22 cellular contexts compared by ENCODE assay signal in the genomic region with DNA sequence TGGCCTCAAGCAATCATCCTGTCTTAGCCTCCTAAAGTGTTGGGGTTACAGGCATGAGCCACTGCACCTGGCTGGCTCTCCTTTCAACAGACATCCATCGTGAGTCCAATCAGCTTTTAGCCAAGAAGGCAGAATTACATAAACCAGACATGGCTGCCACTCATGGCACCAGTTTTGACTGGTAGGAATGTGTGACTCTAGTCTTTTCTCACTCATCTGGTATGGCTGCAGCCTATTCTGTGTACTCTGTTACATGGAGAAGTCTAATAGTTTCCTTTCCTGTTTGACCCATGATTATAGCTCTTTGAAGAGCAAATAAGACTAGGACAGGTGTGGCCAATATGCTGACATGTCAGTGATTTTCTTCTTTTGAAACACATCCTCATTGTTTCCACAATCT. TPM values are rescaled to one million over a fixed set of nuclear protein-coding genes. Genes with fewer than 3 reads are reported as not detected.
DNase-seq lines count a peak whose midpoint lies in the region; ATAC-seq and TF ChIP-seq lines count a peak whose summit lies in the region.
"Had no signal": no experiment of that assay in that cellular context is flagged by ENCODE, and none has a peak within 500 bp of the region (broad histone marks: within the 10 kb centered on the region; RNA-seq: fewer than 3 reads in every experiment).

No MANE protein-coding gene starts in this region.

- ATAC-seq in sciatic nerve (peak; percentile 39), Right ventricle myocardium superior (ENCODE audit: poor library complexity) (no peak)

- H3K9ac ChIP-seq in Karpas-422 (ENCODE audit: low read length) (peak overlapping the region; percentile 55), SU-DHL-6 (ENCODE audit: low read length) (peak overlapping the region; percentile 22; the same call in 1 of the 2 replicates)

- H2AFZ ChIP-seq in Karpas-422 (ENCODE audit: low read length) (peak overlapping the region; percentile 57; the same call in 1 of the 2 replicates), SU-DHL-6 (ENCODE audit: low read depth, low read length, severe bottlenecking) (peak overlapping the region; percentile 7)

- H3K9me2 ChIP-seq in Karpas-422 (replicated peaks; ENCODE audit: insufficient read depth, low read length) = no peaks in the 10 kb centered on the region
- H3K9me2 ChIP-seq in SU-DHL-6 (replicated peaks; ENCODE audit: insufficient read depth, low read length) = no peaks in the 10 kb centered on the region

- H3K9me3 ChIP-seq in Karpas-422 (ENCODE audit: low read length) (no peaks in the 10 kb centered on the region), SU-DHL-6 (ENCODE audit: insufficient read depth, low read length) (peaks cover 5% of the 10 kb centered on the region; the same call in 1 of the 2 replicates)
- H3K9me3 ChIP-seq: esophagus muscularis mucosa, lower lobe of right lung had no signal

- H3K4me3 ChIP-seq in Karpas-422 (ENCODE audit: low read length) = peak overlapping the region; percentile 15; the same call in 1 of the 2 replicates
- no peak overlapping the region for H3K4me3 ChIP-seq in SU-DHL-6 (ENCODE audit: insufficient read depth, low read length, poor library complexity, severe bottlenecking)
- H3K4me3 ChIP-seq: esophagus muscularis mucosa, GM12878, lower lobe of right lung had no signal

- TF ChIP-seq CTCF in GM20000 (IDR thresholded peaks at IDR 0.05; ENCODE audit: extremely low read depth, missing control alignments) (no peak), SU-DHL-6 (IDR thresholded peaks at IDR 0.05; ENCODE audit: insufficient read depth, low read length, poor library complexity, severe bottlenecking) (no peak)

- no peaks in the 10 kb centered on the region for H3K27me3 ChIP-seq in Karpas-422 (ENCODE audit: low read length)
- H3K27me3 ChIP-seq in SU-DHL-6 (ENCODE audit: low read length) = no peaks in the 10 kb centered on the region
- H3K27me3 ChIP-seq: esophagus muscularis mucosa had no signal

- DNase-seq in GM20000 (ENCODE audit: low spot score) (peak; percentile 20), Karpas-422 (peak; percentile 58), sciatic nerve (ENCODE audit: low spot score) (no peak), DMS53 treated with DMSO at 0.1 percent for 48 hours (lab: John Stamatoyannopoulos, UW; ENCODE audit: unreplicated experiment) (no peak), NCI-H526 treated with DMSO at 0.1 percent for 48 hours (lab: John Stamatoyannopoulos, UW) (no peak), Right ventricle myocardium superior (no peak)
- DNase-seq in stimulated activated CD8-positive, alpha-beta memory T cell treated with anti-CD3 and anti-CD28 coated beads, Interleukin-4, amount 100 ng/mL, for 48 hours = no peak
- DNase-seq: activated CD4-positive, alpha-beta T cell treated with anti-CD3 and anti-CD28 coated beads, Interleukin-2, amount 10 ng/mL, durations not matched to agents 24 days and 14 days; activated CD8-positive, alpha-beta memory T cell treated with anti-CD3 and anti-CD28 coated beads, Interleukin-2, amount 50 U/mL, for 48 hours; activated effector memory CD4-positive, alpha-beta T cell treated with anti-CD3 and anti-CD28 coated beads, Interleukin-2, amount 50 U/mL, for 16 hours; GF-D8; HFFc6; immature natural killer cell; lower lobe of right lung; NCI-H1092; NCI-H82; occipital lobe; stimulated activated CD4-positive, alpha-beta T cell treated with anti-CD3 and anti-CD28 coated beads, Interleukin-4, amount 100 ng/mL, for 24 hours had no signal

- intact Hi-C loops in sciatic nerve (cut with DNase I) = no loop called here
- intact Hi-C loops in Right ventricle myocardium superior (cut with DNase I) = no loop called here

- H3K27ac ChIP-seq in Karpas-422 (ENCODE audit: low read length) (peak overlapping the region; percentile 94), SU-DHL-6 (ENCODE audit: low read depth, low read length) (peak overlapping the region; percentile 78)
- H3K27ac ChIP-seq: lower lobe of right lung, RWPE1 had no signal

- H3K79me2 ChIP-seq in Karpas-422 (ENCODE audit: low read length) = no peaks in the 10 kb centered on the region
- no peaks in the 10 kb centered on the region for H3K79me2 ChIP-seq in SU-DHL-6 (ENCODE audit: insufficient read depth, low read length)

- H3K4me2 ChIP-seq in Karpas-422 (ENCODE audit: low read depth, low read length, poor library complexity, severe bottlenecking) (peak overlapping the region; percentile 64), SU-DHL-6 (ENCODE audit: low read depth, low read length, poor library complexity, severe bottlenecking) (peak overlapping the region; percentile 43)

- no peaks in the 10 kb centered on the region for H3K36me3 ChIP-seq in Karpas-422 (ENCODE audit: insufficient read depth, low read length)
- H3K36me3 ChIP-seq in SU-DHL-6 (ENCODE audit: low read length) = no peaks in the 10 kb centered on the region
- H3K36me3 ChIP-seq: esophagus muscularis mucosa, lower lobe of right lung had no signal

- H4K20me1 ChIP-seq in Karpas-422 (ENCODE audit: insufficient read depth, low read depth, low read length) (no peaks in the 10 kb centered on the region), SU-DHL-6 (ENCODE audit: low read depth, low read length) (no peaks in the 10 kb centered on the region)

- peaks cover 46% of the 10 kb centered on the region for H3K4me1 ChIP-seq in Karpas-422 (ENCODE audit: low read length)

- H3F3A ChIP-seq in SU-DHL-6 (ENCODE audit: insufficient read depth) = peaks cover 19% of the 10 kb centered on the region; the same call in 1 of the 2 replicates

RNA-seq across cellular contexts. Expression of a gene that starts 27.0 kb away (rescaled TPM):
- total RNA-seq in Karpas-422 (2014; rRNA removed; shearing (Covaris generic); ENCODE audit: low replicate concordance) = 28.1 and 36.4 TPM in 2 replicates
- total RNA-seq in sciatic nerve = 19.0 TPM
- 17.1 TPM for total RNA-seq in Right ventricle myocardium superior

Comparison
In these comparisons a context has a peak if more than half of its experiments do, and no peak if none do; other contexts are left out.
1. DNase-seq: peak in GM20000 (single experiment) and Karpas-422 (single experiment); none in sciatic nerve (single experiment), DMS53 treated with DMSO at 0.1 percent for 48 hours (single experiment), stimulated activated CD8-positive, alpha-beta memory T cell treated with anti-CD3 and anti-CD28 coated beads, Interleukin-4, amount 100 ng/mL, for 48 hours (single experiment), NCI-H526 treated with DMSO at 0.1 percent for 48 hours (single experiment) and Right ventricle myocardium superior (single experiment).